Comparison of ENCODE assay signal across 20 cellular contexts in genomic region chr3:177683619-177684018, GRCh38.
"Had no signal": no experiment of that assay in that cellular context is flagged by ENCODE, and none has a peak within 500 bp of the region (broad histone marks: within the 10 kb centered on the region; RNA-seq: fewer than 3 reads in every experiment).

No MANE protein-coding gene starts in this region.

- H3K27me3 Mint-ChIP-seq: naive thymus-derived CD8-positive, alpha-beta T cell; progenitor cell of endocrine pancreas; stimulated activated memory B cell treated with anti-CD40 and anti-IgM and Interleukin-4, amounts not matched to agents 10 μg/mL and 1 μg/mL and 100 μg/mL, for 72 hours; stimulated activated naive CD8-positive, alpha-beta T cell treated with anti-CD3 and anti-CD28 coated beads, Interleukin-15, Interleukin-2, amounts not matched to agents 100 ng/mL and 50 ng/mL, for 24 hours had no signal

- H3K27me3 ChIP-seq: colonic mucosa, foreskin keratinocyte, neural progenitor cell, ovary, tibial nerve, upper lobe of right lung, vagina had no signal

- H3K4me3 Mint-ChIP-seq: endodermal cell; neural progenitor cell; stimulated activated memory B cell treated with anti-CD40 and anti-IgM and Interleukin-4, amounts not matched to agents 10 μg/mL and 1 μg/mL and 100 μg/mL, for 72 hours; stimulated activated naive CD8-positive, alpha-beta T cell treated with anti-CD3 and anti-CD28 coated beads, Interleukin-15, Interleukin-2, amounts not matched to agents 100 ng/mL and 50 ng/mL, for 24 hours had no signal

- H3K4me1 ChIP-seq: colonic mucosa had no signal

- DNase-seq: colonic mucosa; dermis blood vessel endothelial cell; endodermal cell; erythroblast; foreskin keratinocyte; left colon; nucleus accumbens; ovary; right cardiac atrium; small intestine; stimulated activated CD4-positive, alpha-beta T cell treated with anti-CD3 and anti-CD28 coated beads, Interleukin-12 subunit alpha, Interleukin-12 subunit beta, amount 100 ng/mL, for 4 hours; stimulated activated CD8-positive, alpha-beta memory T cell treated with anti-CD3 and anti-CD28 coated beads, Interleukin-4, amount 100 ng/mL, for 48 hours; upper lobe of right lung had no signal

- H3K9me3 ChIP-seq: colonic mucosa, ovary, tibial nerve, upper lobe of right lung, vagina had no signal

- H3K36me3 Mint-ChIP-seq: neural progenitor cell; stimulated activated memory B cell treated with anti-CD40 and anti-IgM and Interleukin-4, amounts not matched to agents 10 μg/mL and 1 μg/mL and 100 μg/mL, for 72 hours had no signal

- H3K36me3 ChIP-seq: colonic mucosa, neural progenitor cell, ovary, tibial nerve, upper lobe of right lung, vagina had no signal

- H3K27ac ChIP-seq: colonic mucosa, foreskin keratinocyte, neural progenitor cell, ovary, tibial nerve, upper lobe of right lung, vagina had no signal

- H3K27ac Mint-ChIP-seq: endodermal cell; neural progenitor cell; progenitor cell of endocrine pancreas; stimulated activated memory B cell treated with anti-CD40 and anti-IgM and Interleukin-4, amounts not matched to agents 10 μg/mL and 1 μg/mL and 100 μg/mL, for 72 hours; stimulated activated naive CD8-positive, alpha-beta T cell treated with anti-CD3 and anti-CD28 coated beads, Interleukin-15, Interleukin-2, amounts not matched to agents 100 ng/mL and 50 ng/mL, for 24 hours had no signal

- H3K9me3 Mint-ChIP-seq: endodermal cell; stimulated activated memory B cell treated with anti-CD40 and anti-IgM and Interleukin-4, amounts not matched to agents 10 μg/mL and 1 μg/mL and 100 μg/mL, for 72 hours; stimulated activated naive CD8-positive, alpha-beta T cell treated with anti-CD3 and anti-CD28 coated beads, Interleukin-15, Interleukin-2, amounts not matched to agents 100 ng/mL and 50 ng/mL, for 24 hours had no signal

- ATAC-seq: foreskin keratinocyte; left colon; right cardiac atrium; stimulated activated memory B cell treated with anti-CD40 and anti-IgM and Interleukin-4, amounts not matched to agents 10 μg/mL and 1 μg/mL and 100 μg/mL, for 72 hours; upper lobe of right lung had no signal

- H3K4me3 ChIP-seq: colonic mucosa, neural progenitor cell, ovary, tibial nerve, upper lobe of right lung, vagina had no signal
